ENCODE assay signal across 23 cellular contexts in genomic region chr2:122743031-122743675, GRCh38.
DNase-seq lines count a peak whose midpoint lies in the region; ATAC-seq, FAIRE-seq and TF ChIP-seq lines count a peak whose summit lies in the region.
"Had no signal": no experiment of that assay in that cellular context is flagged by ENCODE, and none has a peak within 500 bp of the region (broad histone marks: within the 10 kb centered on the region; RNA-seq: fewer than 3 reads in every experiment).

No MANE protein-coding gene starts in this region.

- DNase-seq in astrocyte (ENCODE audit: low read depth) (no peak), kidney tubule cell (ENCODE audit: low spot score) (peak; percentile 67), mesothelial cell of epicardium (ENCODE audit: low spot score in 2 of 2, unreplicated experiment in 2 of 2) (no peak), RKO (ENCODE audit: low spot score) (no peak)
- no peak for DNase-seq in activated CD8-positive, alpha-beta memory T cell treated with anti-CD3 and anti-CD28 coated beads, Interleukin-2, amount 50 U/mL, for 4 hours
- DNase-seq: 8988T; ACHN; AML-193; BE2C; Calu3; CD4-positive, alpha-beta T cell; CD8-positive, alpha-beta memory T cell; DMS53; DND-41; H9 had no signal

- peak overlapping the region; percentile 20 for H3K27ac Mint-ChIP-seq in astrocyte (ENCODE audit: unreplicated experiment)
- H3K27ac Mint-ChIP-seq in mesothelial cell of epicardium = no peak overlapping the region
- H3K27ac Mint-ChIP-seq: CD14-positive monocyte; CD4-positive, alpha-beta T cell; CD8-positive, alpha-beta memory T cell; H9 had no signal

- H3K9ac ChIP-seq in astrocyte (ENCODE audit: low read length) = no peak overlapping the region
- H3K9ac ChIP-seq: BLaER1 treated with 17β-estradiol and CSF1 and Interleukin-3, amounts not matched to agents 10 nM and 100 nM had no signal

- no peak for ATAC-seq in HG02840 (IDR thresholded peaks at IDR 0.05; ENCODE audit: low FRiP score, unreplicated experiment)
- ATAC-seq: A549, HCT116 had no signal

- H3K36me3 Mint-ChIP-seq in astrocyte (ENCODE audit: low read depth, unreplicated experiment) = no peaks in the 10 kb centered on the region
- no peaks in the 10 kb centered on the region for H3K36me3 Mint-ChIP-seq in mesothelial cell of epicardium
- H3K36me3 Mint-ChIP-seq: CD14-positive monocyte; CD8-positive, alpha-beta memory T cell had no signal

- no peaks in the 10 kb centered on the region for H3K4me1 ChIP-seq in astrocyte (ENCODE audit: insufficient read depth, low read length)
- H3K4me1 ChIP-seq: A549, BE2C had no signal

- H3K9me3 ChIP-seq in astrocyte (ENCODE audit: insufficient read depth, low read depth, low read length) = no peaks in the 10 kb centered on the region
- H3K9me3 ChIP-seq: A549; BE2C; BLaER1 treated with 17β-estradiol and CSF1 and Interleukin-3, amounts not matched to agents 10 nM and 100 nM had no signal

- no peaks in the 10 kb centered on the region for H3K79me2 ChIP-seq in astrocyte (ENCODE audit: insufficient read depth, low read length)

- no peaks in the 10 kb centered on the region for H3K27me3 Mint-ChIP-seq in astrocyte (ENCODE audit: low read depth, unreplicated experiment)
- H3K27me3 Mint-ChIP-seq in mesothelial cell of epicardium (ENCODE audit: low read depth) = no peaks in the 10 kb centered on the region
- H3K27me3 Mint-ChIP-seq: CD4-positive, alpha-beta T cell; CD8-positive, alpha-beta memory T cell had no signal

- no peaks in the 10 kb centered on the region for H3K27me3 ChIP-seq in astrocyte (ENCODE audit: insufficient read depth, low read length)
- H3K27me3 ChIP-seq: BE2C; BLaER1 treated with 17β-estradiol and CSF1 and Interleukin-3, amounts not matched to agents 10 nM and 100 nM had no signal

- no peak for TF ChIP-seq CTCF in astrocyte (IDR thresholded peaks at IDR 0.05; ENCODE audit: insufficient read depth, low read depth, low read length)
- no peak for TF ChIP-seq CTCF in mesothelial cell of epicardium (IDR thresholded peaks at IDR 0.05; ENCODE audit: unreplicated experiment)

- H3K4me1 Mint-ChIP-seq in astrocyte (ENCODE audit: low read depth, unreplicated experiment) = peaks cover 10% of the 10 kb centered on the region
- no peaks in the 10 kb centered on the region for H3K4me1 Mint-ChIP-seq in mesothelial cell of epicardium
- H3K4me1 Mint-ChIP-seq: CD8-positive, alpha-beta memory T cell had no signal

- H2AFZ ChIP-seq in astrocyte (ENCODE audit: low read depth, low read length) = no peak overlapping the region

- H3K4me2 ChIP-seq in astrocyte (ENCODE audit: low read length) = no peak overlapping the region
- H3K4me2 ChIP-seq: A549 had no signal

- no peak overlapping the region for H3K4me3 Mint-ChIP-seq in astrocyte (ENCODE audit: unreplicated experiment)
- no peak overlapping the region for H3K4me3 Mint-ChIP-seq in mesothelial cell of epicardium
- H3K4me3 Mint-ChIP-seq: CD14-positive monocyte; CD4-positive, alpha-beta T cell; CD8-positive, alpha-beta memory T cell; H9 had no signal

- H3K4me3 ChIP-seq in GM08714 (ENCODE audit: low read length) (peak overlapping the region; percentile 7; the same call in 1 of the 2 replicates), astrocyte (ENCODE audit: insufficient read depth, low read depth, low read length) (no peak overlapping the region)
- H3K4me3 ChIP-seq: A549; BLaER1 treated with 17β-estradiol and CSF1 and Interleukin-3, amounts not matched to agents 10 nM and 100 nM had no signal

- H4K20me1 ChIP-seq in astrocyte (ENCODE audit: insufficient read depth, low read length) = no peaks in the 10 kb centered on the region
- H4K20me1 ChIP-seq: BLaER1 treated with 17β-estradiol and CSF1 and Interleukin-3, amounts not matched to agents 10 nM and 100 nM had no signal

- H3K36me3 ChIP-seq in astrocyte (ENCODE audit: insufficient read depth, low read length) = no peaks in the 10 kb centered on the region
- H3K36me3 ChIP-seq: BE2C; BLaER1 treated with 17β-estradiol and CSF1 and Interleukin-3, amounts not matched to agents 10 nM and 100 nM had no signal

- no peak overlapping the region for H3K27ac ChIP-seq in astrocyte (ENCODE audit: low read depth, low read length)
- H3K27ac ChIP-seq: A549; BLaER1 treated with 17β-estradiol and CSF1 and Interleukin-3, amounts not matched to agents 10 nM and 100 nM had no signal

- H3K9me3 Mint-ChIP-seq in astrocyte (ENCODE audit: unreplicated experiment) = peaks cover 2% of the 10 kb centered on the region
- peaks cover 2% of the 10 kb centered on the region for H3K9me3 Mint-ChIP-seq in mesothelial cell of epicardium

- FAIRE-seq in astrocyte (lab: Jason Lieb, UNC) = no peak
- FAIRE-seq: A549, G401.6, GM12891 had no signal
